8 cellular contexts compared by ENCODE assay signal in the genomic region with DNA sequence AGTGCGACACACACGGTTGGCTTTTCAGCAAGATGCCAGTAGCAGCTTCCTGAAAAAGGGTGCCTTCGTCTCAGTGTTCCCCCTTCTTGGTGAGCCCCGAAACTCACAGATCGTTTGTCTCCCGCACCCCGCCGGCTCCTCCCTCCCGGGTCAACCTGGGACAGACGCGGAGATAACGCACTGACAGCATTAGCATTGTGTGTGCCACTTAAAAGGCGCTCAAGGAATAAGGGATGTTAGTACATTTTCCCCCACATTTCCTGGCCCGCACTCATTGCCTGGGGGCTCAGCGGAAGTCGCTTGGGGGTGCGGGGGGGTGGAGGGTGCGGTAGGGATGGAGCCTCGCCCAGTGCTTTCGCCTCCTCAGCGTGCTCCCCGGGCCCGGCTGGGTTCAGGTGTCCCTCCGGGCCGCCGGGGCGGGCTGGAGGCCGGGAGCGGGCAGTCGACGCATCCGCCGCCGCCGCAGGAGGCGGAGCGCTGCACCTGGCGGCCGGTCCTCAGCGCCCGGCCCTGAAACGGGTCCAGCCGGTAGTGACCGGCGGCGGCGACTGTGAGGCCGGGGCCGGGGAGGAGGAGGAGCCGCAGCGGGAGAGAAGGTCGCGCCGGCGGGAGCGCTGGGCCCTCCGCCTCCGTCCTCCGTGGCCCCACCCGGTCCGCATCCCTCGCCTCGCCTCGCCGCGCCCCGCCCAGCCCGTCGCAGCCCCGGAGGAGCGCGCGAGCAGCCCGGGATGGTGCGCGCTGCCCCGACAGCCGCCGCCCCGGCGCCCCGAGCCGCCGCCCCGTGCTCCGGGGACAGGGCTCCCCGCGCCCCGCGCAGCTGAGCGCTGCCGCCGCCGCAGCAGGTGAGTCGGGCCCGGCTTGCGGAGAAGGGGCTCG. TPM values are rescaled to one million over a fixed set of nuclear protein-coding genes. Genes with fewer than 3 reads are reported as not detected.
DNase-seq lines count a peak whose midpoint lies in the region; ATAC-seq and TF ChIP-seq lines count a peak whose summit lies in the region.

A gene (plus strand): TSS at position 694 of the 876 bp plus-strand sequence. CDS start 27,675 bp downstream, outside the sequence.

- H3K4me3 ChIP-seq in epithelial cell of proximal tubule (ENCODE audit: low read depth, low read length): peak within 1 kb of the TSS; percentile 77

- no peak for TF ChIP-seq CTCF in epithelial cell of proximal tubule (conservative IDR thresholded peaks at IDR 0.05; ENCODE audit: low read depth, low read length)

- DNase-seq in NCI-H1694 treated with DMSO at 0.1 percent for 48 hours (lab: John Stamatoyannopoulos, UW) (peak; percentile 27), NCI-H1694 (lab: John Stamatoyannopoulos, UW) (no peak), NCI-H526 (lab: John Stamatoyannopoulos, UW) (peak; percentile 22 to 91), epithelial cell of proximal tubule (ENCODE audit: low read depth) (no peak), myocyte (ENCODE audit: low read depth) (peak; percentile 38)
- DNase-seq in activated CD8-positive, alpha-beta memory T cell treated with anti-CD3 and anti-CD28 coated beads, Interleukin-2, amount 50 U/mL, for 4 hours: peak; percentile 59
- peak; percentile 32 to 48 for DNase-seq in stimulated activated CD8-positive, alpha-beta memory T cell treated with anti-CD3 and anti-CD28 coated beads, Interleukin-7, amount 100 ng/mL, for 48 hours (ENCODE audit: extremely low read depth in 1 of 2, low read depth in 1 of 2)

- peak; percentile 44 for ATAC-seq in HG02938 (IDR thresholded peaks at IDR 0.05; ENCODE audit: unreplicated experiment)

RNA-seq across cellular contexts. Expression of the gene that starts here (rescaled TPM):
- total RNA-seq in epithelial cell of proximal tubule: 18.2 and 54.3 TPM in 2 replicates
- total RNA-seq in myocyte: 12.4 and 14.0 TPM in 2 replicates
- polyA plus RNA-seq in myocyte (2012): 6.4 TPM

Comparison
In these comparisons a context has a peak if more than half of its experiments do, and no peak if none do; other contexts are left out.
1. DNase-seq: peak in NCI-H1694 treated with DMSO at 0.1 percent for 48 hours (single experiment), NCI-H526 (2 of 2), activated CD8-positive, alpha-beta memory T cell treated with anti-CD3 and anti-CD28 coated beads, Interleukin-2, amount 50 U/mL, for 4 hours (single experiment), myocyte (single experiment) and stimulated activated CD8-positive, alpha-beta memory T cell treated with anti-CD3 and anti-CD28 coated beads, Interleukin-7, amount 100 ng/mL, for 48 hours (2 of 2); none in NCI-H1694 (single experiment) and epithelial cell of proximal tubule (single experiment).